Comparison of ENCODE assay signal across 12 cellular contexts in genomic region chr1:61139324-61140055, GRCh38. TPM values are rescaled to one million over a fixed set of nuclear protein-coding genes. Genes with fewer than 3 reads are reported as not detected.
A peak's percentile ranks its signal among the peaks of the same experiment; 100 is the strongest.
DNase-seq lines count a peak whose midpoint lies in the region; ATAC-seq and TF ChIP-seq lines count a peak whose summit lies in the region.
"Had no signal": no experiment of that assay in that cellular context is flagged by ENCODE, and none has a peak within 500 bp of the region (broad histone marks: within the 10 kb centered on the region; RNA-seq: fewer than 3 reads in every experiment).

No MANE protein-coding gene starts in this region.

- H3K4me3 ChIP-seq in MG63 = no peak overlapping the region

- H3K36me3 ChIP-seq in MG63 = no peaks in the 10 kb centered on the region

- DNase-seq in Daoy (ENCODE audit: low read depth) (peak; percentile 57), NCI-H2171 treated with DMSO at 0.1 percent for 48 hours (lab: John Stamatoyannopoulos, UW) (peak; percentile 79), MCF 10A (ENCODE audit: unreplicated experiment) (peak; percentile 94), mesothelial cell of epicardium (ENCODE audit: low spot score in 2 of 2, unreplicated experiment in 2 of 2) (no peak), MG63 (no peak), DMS114 treated with DMSO at 0.1 percent for 48 hours (lab: John Stamatoyannopoulos, UW; ENCODE audit: unreplicated experiment) (no peak)
- DNase-seq: effector CD4-positive, alpha-beta T cell; NCI-H526 treated with DMSO at 0.1 percent for 48 hours; stimulated activated CD4-positive, alpha-beta T cell treated with anti-CD3 and anti-CD28 coated beads, Interleukin-2, amount 100 ng/mL, for 24 hours had no signal

- no TSS peak for BruUV-seq in MCF 10A (replicated peaks; lab: Mats Ljungman, UMichigan)

- ATAC-seq in HG02759 (IDR thresholded peaks at IDR 0.05; ENCODE audit: unreplicated experiment) = no peak
- no peak for ATAC-seq in GM19467 (IDR thresholded peaks at IDR 0.05; ENCODE audit: unreplicated experiment)

- POLR2A ChIA-PET in MCF 10A (lab: Yijun Ruan, JAX) = interaction anchor here (0.6 to 6.7 kb wide), 33 partner anchors 8 to 1378 kb away, joined by 3 to 154 read pairs (median 5); partner anchors contain the start of gene NFIA

- H3K9me3 ChIP-seq in MG63 = no peaks in the 10 kb centered on the region

- H3K27me3 ChIP-seq in MG63 = no peaks in the 10 kb centered on the region

- H3K27me3 Mint-ChIP-seq in MCF 10A (ENCODE audit: insufficient read depth, unreplicated experiment) (no peaks in the 10 kb centered on the region), mesothelial cell of epicardium (ENCODE audit: low read depth) (no peaks in the 10 kb centered on the region)

- intact Hi-C loops in MCF 10A (cut with micrococcal nuclease) = loop anchor here (5.0 kb wide), 2 partner anchors 82 to 178 kb away; no protein-coding TSS in a partner anchor

- peak overlapping the region; percentile 64 for H3K27ac Mint-ChIP-seq in MCF 10A (ENCODE audit: low read depth, unreplicated experiment)
- H3K27ac Mint-ChIP-seq in mesothelial cell of epicardium = peak overlapping the region; percentile 74
- H3K27ac Mint-ChIP-seq: memory B cell had no signal

- CTCF ChIA-PET in MCF 10A (lab: Yijun Ruan, JAX) = interaction anchor here (0.6 to 3.9 kb wide), 13 partner anchors 8 to 211 kb away, joined by 3 to 23 read pairs (median 3); no protein-coding TSS in a partner anchor

- no peaks in the 10 kb centered on the region for H3K9me3 Mint-ChIP-seq in MCF 10A (ENCODE audit: unreplicated experiment)
- H3K9me3 Mint-ChIP-seq in mesothelial cell of epicardium = no peaks in the 10 kb centered on the region
- H3K9me3 Mint-ChIP-seq: memory B cell had no signal

- H3K4me3 Mint-ChIP-seq in MCF 10A (ENCODE audit: unreplicated experiment) (peak overlapping the region; percentile 66), mesothelial cell of epicardium (no peak overlapping the region)
- H3K4me3 Mint-ChIP-seq: memory B cell had no signal

- H3K4me1 Mint-ChIP-seq in MCF 10A (ENCODE audit: insufficient read depth, unreplicated experiment) (peaks cover 41% of the 10 kb centered on the region), mesothelial cell of epicardium (peaks cover 71% of the 10 kb centered on the region)
- H3K4me1 Mint-ChIP-seq: memory B cell had no signal

- H3K36me3 Mint-ChIP-seq in MCF 10A (ENCODE audit: insufficient read depth, unreplicated experiment) (peaks cover 8% of the 10 kb centered on the region), mesothelial cell of epicardium (peaks cover 8% of the 10 kb centered on the region)
- H3K36me3 Mint-ChIP-seq: memory B cell had no signal

- TF ChIP-seq CTCF in MCF 10A (IDR thresholded peaks at IDR 0.05; ENCODE audit: unreplicated experiment) = no peak
- TF ChIP-seq CTCF in mesothelial cell of epicardium (IDR thresholded peaks at IDR 0.05; ENCODE audit: unreplicated experiment) = no peak

RNA-seq across cellular contexts. Expression of gene NFIA, which starts 57.1 kb away (rescaled TPM):
- total RNA-seq in Daoy (2014; rRNA removed; shearing (Covaris generic)) = 3.4 and 5.0 TPM in 2 replicates
- total RNA-seq in MCF 10A (2022) (47.4 and 54.8 TPM in 2 replicates), mesothelial cell of epicardium (152 to 163 TPM (median 162 TPM) in 3 replicates)
- total RNA-seq in MG63 (2014; rRNA removed; shearing (Covaris generic); ENCODE audit: low replicate concordance) = not detected in 2 replicates

Comparison
In these comparisons a context has a peak if more than half of its experiments do, and no peak if none do; other contexts are left out.
1. DNase-seq: peak in Daoy (single experiment), NCI-H2171 treated with DMSO at 0.1 percent for 48 hours (single experiment) and MCF 10A (single experiment); none in mesothelial cell of epicardium (0 of 2), MG63 (single experiment) and DMS114 treated with DMSO at 0.1 percent for 48 hours (single experiment).